ENCODE assay signal across 18 cellular contexts in the genomic region with DNA sequence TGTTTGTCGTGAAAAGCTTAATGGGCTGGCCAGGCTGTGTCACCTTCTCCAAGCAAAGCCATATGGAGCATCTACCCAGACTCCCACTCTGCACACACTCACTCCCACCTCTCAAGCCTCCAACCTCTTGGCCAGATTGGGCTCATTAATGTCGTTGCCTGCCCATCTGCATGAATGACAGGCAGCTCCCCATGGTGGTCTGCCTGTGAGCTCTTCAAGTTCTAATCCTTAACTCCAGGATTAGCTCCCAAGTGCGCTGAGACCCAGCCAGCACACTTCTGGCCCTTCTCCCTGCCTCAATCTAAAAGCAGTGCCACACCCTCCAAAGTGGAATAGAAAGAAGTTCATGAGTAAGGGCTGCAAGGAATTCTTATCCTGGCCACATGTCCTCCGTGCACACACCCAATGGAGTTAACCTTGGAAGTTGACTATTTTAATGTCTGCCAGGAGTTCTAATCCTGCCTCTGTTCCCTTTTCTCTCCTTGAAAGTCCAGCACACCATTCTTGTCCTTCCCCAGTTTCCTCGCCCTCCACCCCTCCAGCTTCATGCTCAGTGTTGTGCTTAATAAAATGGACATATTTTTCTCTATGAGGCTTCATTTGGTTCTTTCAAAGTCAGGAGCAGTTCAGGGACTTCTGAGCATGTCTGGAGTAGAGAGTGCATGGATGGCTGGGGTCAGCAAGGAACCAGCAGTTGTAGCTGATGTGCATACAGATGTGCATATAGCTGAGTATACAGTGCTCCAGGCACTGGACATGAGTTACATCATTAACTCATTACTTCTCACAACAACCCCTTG. TPM values are rescaled to one million over a fixed set of nuclear protein-coding genes. Genes with fewer than 3 reads are reported as not detected.
A peak's percentile ranks its signal among the peaks of the same experiment; 100 is the strongest.
DNase-seq lines count a peak whose midpoint lies in the region; ATAC-seq and TF ChIP-seq lines count a peak whose summit lies in the region.
"Had no signal": no experiment of that assay in that cellular context is flagged by ENCODE, and none has a peak within 500 bp of the region (broad histone marks: within the 10 kb centered on the region; RNA-seq: fewer than 3 reads in every experiment).

No MANE protein-coding gene starts in this region.

- no peak overlapping the region for H3K27ac ChIP-seq in aorta (ENCODE audit: low read depth in 1 of 2, low read length in 2 of 2)
- H3K27ac ChIP-seq: A549, C4-2B, SJSA1 had no signal

- no peaks in the 10 kb centered on the region for H3K36me3 Mint-ChIP-seq in neural crest cell (ENCODE audit: low read depth)
- H3K36me3 Mint-ChIP-seq: IgD-negative memory B cell had no signal

- WGBS in aorta, 2 donors, result 69 to 74% methylated on average over 5 of the region's 5 CpGs

- TF ChIP-seq CTCF in epithelial cell of esophagus (IDR thresholded peaks at IDR 0.05; ENCODE audit: insufficient read depth, low read depth, low read length, missing control alignments) (no peak), neural crest cell (conservative IDR thresholded peaks at IDR 0.05) (no peak)

- ATAC-seq in aorta (ENCODE audit: low FRiP score), result no peak
- ATAC-seq: A549, PC-3 had no signal

- no peaks in the 10 kb centered on the region for H3K4me1 ChIP-seq in aorta (ENCODE audit: control insufficient read depth in 1 of 2, insufficient read depth in 2 of 2, low read length in 2 of 2)
- H3K4me1 ChIP-seq: SJSA1 had no signal

- intact Hi-C loops in aorta (cut with DNase I), result no loop called here

- H3K4me3 ChIP-seq in epithelial cell of esophagus (ENCODE audit: low read length) (no peak overlapping the region), aorta (ENCODE audit: low read length in 2 of 2) (no peak overlapping the region)
- H3K4me3 ChIP-seq: A549, SJSA1 had no signal

- peak overlapping the region; percentile 83 for H3K27ac Mint-ChIP-seq in neural crest cell (ENCODE audit: unreplicated experiment)

- H3K4me3 Mint-ChIP-seq in neural crest cell, result no peak overlapping the region
- H3K4me3 Mint-ChIP-seq: IgD-negative memory B cell had no signal

- H3K36me3 ChIP-seq in aorta (ENCODE audit: control insufficient read depth in 1 of 2, insufficient read depth in 2 of 2, low read length in 1 of 2), result no peaks in the 10 kb centered on the region
- H3K36me3 ChIP-seq: SJSA1 had no signal

- peaks cover 4% of the 10 kb centered on the region for H3K27me3 Mint-ChIP-seq in neural crest cell (ENCODE audit: low read depth)

- H3K27me3 ChIP-seq in aorta (ENCODE audit: control insufficient read depth in 1 of 2, insufficient read depth in 2 of 2, low read length in 1 of 2), result no peaks in the 10 kb centered on the region
- H3K27me3 ChIP-seq: SJSA1 had no signal

- no peaks in the 10 kb centered on the region for H3K9me3 ChIP-seq in aorta (ENCODE audit: control insufficient read depth, low read length)
- H3K9me3 ChIP-seq: A549, SJSA1 had no signal

- DNase-seq in AG20443 (ENCODE audit: low spot score) (peak; percentile 49), NCI-H524 treated with DMSO at 0.1 percent for 48 hours (lab: John Stamatoyannopoulos, UW) (peak; percentile 98), epithelial cell of esophagus (ENCODE audit: low read depth) (peak; percentile 67), neural crest cell (ENCODE audit: low read depth, low spot score) (no peak), aorta (no peak), DMS53 (lab: John Stamatoyannopoulos, UW) (no peak)
- DNase-seq in NK-92 treated with Interleukin-12 subunit alpha and Interleukin-12 subunit beta, amount 100 ng/mL, for 24 hours (lab: John Stamatoyannopoulos, UW), result no peak
- DNase-seq: DMS153, EL, H7, Kasumi-1, NCI-H187, NCI-H345, PC-3 had no signal

- no peaks in the 10 kb centered on the region for H3K4me1 Mint-ChIP-seq in neural crest cell
- H3K4me1 Mint-ChIP-seq: IgD-negative memory B cell had no signal

- H3K9me3 Mint-ChIP-seq in neural crest cell, result no peaks in the 10 kb centered on the region
- H3K9me3 Mint-ChIP-seq: IgD-negative memory B cell had no signal

RNA-seq across cellular contexts. Expression of gene CAMK1G, which starts 30.0 kb away (rescaled TPM):
- total RNA-seq in neural crest cell (1.1 and 1.8 TPM in 2 replicates), aorta (under 1 TPM in 1 of 2 donors, not detected in 1; 0.72 TPM)
- under 1 TPM in 1 of 2 donors, not detected in 1; 0.63 TPM for polyA plus RNA-seq in aorta
- total RNA-seq: PC-3 had no signal
- polyA plus RNA-seq: IgD-negative memory B cell had no signal

RNA-seq across cellular contexts. Expression of gene LAMB3, which starts 38.7 kb away (rescaled TPM):
- total RNA-seq in neural crest cell (not detected in 2 replicates), aorta (1 to 10 TPM in 1 of 2 donors, under 1 TPM in 1; 0.84 to 3.9 TPM)
- polyA plus RNA-seq in aorta, result 1 to 10 TPM; 5.2 to 5.4 TPM
- polyA plus RNA-seq: IgD-negative memory B cell had no signal

Comparison
In these comparisons a context has a peak if more than half of its experiments do, and no peak if none do; other contexts are left out.
1. DNase-seq: peak in AG20443 (single experiment), NCI-H524 treated with DMSO at 0.1 percent for 48 hours (single experiment) and epithelial cell of esophagus (single experiment); none in neural crest cell (single experiment), aorta (0 of 2), DMS53 (single experiment) and NK-92 treated with Interleukin-12 subunit alpha and Interleukin-12 subunit beta, amount 100 ng/mL, for 24 hours (single experiment).